ENCODE assay signal across 10 cellular contexts in genomic region chr10:119412831-119413737, GRCh38.
DNase-seq lines count a peak whose midpoint lies in the region; ATAC-seq and TF ChIP-seq lines count a peak whose summit lies in the region.
"Had no signal": no experiment of that assay in that cellular context is flagged by ENCODE, and none has a peak within 500 bp of the region (broad histone marks: within the 10 kb centered on the region; RNA-seq: fewer than 3 reads in every experiment).

No MANE protein-coding gene starts in this region.

- peak overlapping the region; percentile 66 to 78 (median 72) for H3K27ac ChIP-seq in esophagus muscularis mucosa (replicated peaks in 1 of 4)
- peak overlapping the region; percentile 21 for H3K27ac ChIP-seq in muscle layer of colon (ENCODE audit: low read depth, low read length)

- peaks cover 5% of the 10 kb centered on the region for H3K4me1 Mint-ChIP-seq in T-helper 17 cell

- TF ChIP-seq CTCF in esophagus muscularis mucosa (IDR thresholded peaks at IDR 0.05) = no peak

- H3K27ac Mint-ChIP-seq in T-helper 17 cell = no peak overlapping the region

- peaks cover 60 to 75% (median 62%) of the 10 kb centered on the region in 4 donors for H3K4me1 ChIP-seq in esophagus muscularis mucosa
- H3K4me1 ChIP-seq in muscle layer of colon (ENCODE audit: insufficient read depth, low read length) = peaks cover 23% of the 10 kb centered on the region

- TF ChIP-seq EP300 in esophagus muscularis mucosa (IDR thresholded peaks at IDR 0.05) = no peak

- no peak overlapping the region for H3K4me3 Mint-ChIP-seq in T-helper 17 cell

- no peak overlapping the region for H3K9ac ChIP-seq in muscle layer of colon (ENCODE audit: low read length)

- no peak for ATAC-seq in T-helper 17 cell

- no peaks in the 10 kb centered on the region for H3K36me3 Mint-ChIP-seq in T-helper 17 cell (ENCODE audit: low read depth)

- TF ChIP-seq POLR2A in esophagus muscularis mucosa (IDR thresholded peaks at IDR 0.05; ENCODE audit: low read depth) (no peak), erythroblast (IDR thresholded peaks at IDR 0.05; ENCODE audit: low read length) (no peak)

- H3K9me3 ChIP-seq in esophagus muscularis mucosa (no peaks in the 10 kb centered on the region), muscle layer of colon (ENCODE audit: low read length) (no peaks in the 10 kb centered on the region), T-helper 17 cell (ENCODE audit: control insufficient read depth, low read length, poor library complexity, severe bottlenecking) (no peaks in the 10 kb centered on the region)

- H3K4me3 ChIP-seq in esophagus muscularis mucosa (no peak overlapping the region), muscle layer of colon (ENCODE audit: low read depth in 1 of 2, low read length in 2 of 2) (no peak overlapping the region)

- H3K27me3 ChIP-seq in esophagus muscularis mucosa (no peaks in the 10 kb centered on the region), muscle layer of colon (ENCODE audit: control insufficient read depth in 1 of 2, insufficient read depth in 2 of 2, low read length in 2 of 2) (no peaks in the 10 kb centered on the region)

- WGBS in esophagus muscularis mucosa = 78% methylated on average over 21 of the region's 25 CpGs

- DNase-seq in AG08396 (ENCODE audit: low spot score) (peak; percentile 67), NCI-H446 treated with DMSO at 0.1 percent for 48 hours (lab: John Stamatoyannopoulos, UW) (peak; percentile 18), esophagus muscularis mucosa (ENCODE audit: extremely low spot score) (no peak), erythroblast (lab: John Stamatoyannopoulos, UW) (no peak), amygdala (lab: John Stamatoyannopoulos, UW) (no peak), T-helper 17 cell (no peak)
- no peak for DNase-seq in stimulated activated CD4-positive, alpha-beta T cell treated with anti-CD3 and anti-CD28 coated beads, Interleukin-1b, Interleukin-23, amount 100 ng/mL, for 48 hours
- DNase-seq: activated CD4-positive, alpha-beta T cell treated with anti-CD3 and anti-CD28 coated beads for 1 hour; AML-193 had no signal

- H3K27me3 Mint-ChIP-seq in T-helper 17 cell = no peaks in the 10 kb centered on the region

- H3K36me3 ChIP-seq in esophagus muscularis mucosa (peaks cover 0 to 5% (median 0%) of the 10 kb centered on the region in 4 donors), muscle layer of colon (ENCODE audit: insufficient read depth, low read length) (peaks cover 5% of the 10 kb centered on the region)

- intact Hi-C loops in esophagus muscularis mucosa (cut with DNase I) = no loop called here

Comparison
In these comparisons a context has a peak if more than half of its experiments do, and no peak if none do; other contexts are left out.
1. DNase-seq: peak in AG08396 (single experiment) and NCI-H446 treated with DMSO at 0.1 percent for 48 hours (single experiment); none in esophagus muscularis mucosa (single experiment), stimulated activated CD4-positive, alpha-beta T cell treated with anti-CD3 and anti-CD28 coated beads, Interleukin-1b, Interleukin-23, amount 100 ng/mL, for 48 hours (single experiment), erythroblast (0 of 2), amygdala (0 of 56) and T-helper 17 cell (0 of 3).